In genomic region chr3:169998668-169999131, GRCh38 we compare ENCODE assay signal across 10 cellular contexts. TPM values are rescaled to one million over a fixed set of nuclear protein-coding genes. Genes with fewer than 3 reads are reported as not detected.
DNase-seq lines count a peak whose midpoint lies in the region; ATAC-seq and TF ChIP-seq lines count a peak whose summit lies in the region.
"Had no signal": no experiment of that assay in that cellular context is flagged by ENCODE, and none has a peak within 500 bp of the region (broad histone marks: within the 10 kb centered on the region; RNA-seq: fewer than 3 reads in every experiment).

No MANE protein-coding gene starts in this region.

- H2BK5ac ChIP-seq in H9 (ENCODE audit: insufficient read length, low read length), result no peak overlapping the region

- H3K4ac ChIP-seq in H9 (ENCODE audit: low read depth, low read length), result no peak overlapping the region

- peak; percentile 33 for ATAC-seq in GM21529 (IDR thresholded peaks at IDR 0.05; ENCODE audit: unreplicated experiment)

- no peaks in the 10 kb centered on the region for H4K20me1 ChIP-seq in H9 (ENCODE audit: control insufficient read depth, insufficient read depth, insufficient read length)

- H3K4me2 ChIP-seq in H9 (ENCODE audit: insufficient read depth, insufficient read length, low read length), result no peak overlapping the region

- H3K9me3 ChIP-seq in H9 (ENCODE audit: control insufficient read depth, low read depth, low read length), result no peaks in the 10 kb centered on the region
- H3K9me3 ChIP-seq: right lobe of liver, SJSA1 had no signal

- H2AFZ ChIP-seq in H9 (ENCODE audit: low read length), result no peak overlapping the region

- H2AK5ac ChIP-seq in H9 (ENCODE audit: insufficient read length, low read length), result no peak overlapping the region

- no peak overlapping the region for H3K4me3 ChIP-seq in foreskin fibroblast (ENCODE audit: low read depth in 1 of 2, low read length in 2 of 2)
- H3K4me3 ChIP-seq: right lobe of liver, SJSA1 had no signal

- no peak overlapping the region for H2BK20ac ChIP-seq in H9 (ENCODE audit: low read depth, low read length, poor library complexity, severe bottlenecking)

- H3K36me3 Mint-ChIP-seq in H9 (ENCODE audit: insufficient read depth in 1 of 3, low read depth in 3 of 3), result peaks cover 0 to 5% (median 4%) of the 10 kb centered on the region in 3 experiments; a peak in 4 of 7 replicates

- H3K4me1 Mint-ChIP-seq in H9, result no peaks in the 10 kb centered on the region; a peak in 1 of 4 replicates

- H3K18ac ChIP-seq in H9 (ENCODE audit: insufficient read length, low read depth, low read length), result no peak overlapping the region

- no peak overlapping the region for H2BK12ac ChIP-seq in H9 (ENCODE audit: insufficient read length, low read depth, low read length)

- no peaks in the 10 kb centered on the region for H3K79me2 ChIP-seq in H9 (ENCODE audit: insufficient read depth, low read length)

- H4K91ac ChIP-seq in H9 (ENCODE audit: insufficient read length, low read depth, low read length), result no peak overlapping the region

- H4K8ac ChIP-seq in H9 (replicated peaks; ENCODE audit: insufficient read length, low read depth, low read length), result no peak overlapping the region

- no peak overlapping the region for H3K23ac ChIP-seq in H9 (ENCODE audit: insufficient read length, low read depth, low read length)

- H3K4me3 Mint-ChIP-seq in H9, result no peak overlapping the region

- no peaks in the 10 kb centered on the region for H3K79me1 ChIP-seq in H9 (ENCODE audit: insufficient read depth, low read depth, low read length, poor library complexity, severe bottlenecking)

- H2BK120ac ChIP-seq in H9 (ENCODE audit: low read depth, low read length, poor library complexity, severe bottlenecking), result no peak overlapping the region

- WGBS in H9 (ENCODE audit: extremely low coverage, insufficient read length, low lambda C conversion rate), result no CpG with 5 or more reads among the region's 2 CpGs

- H3K27ac ChIP-seq in H9 (ENCODE audit: insufficient read length, low read depth, low read length), result no peak overlapping the region
- H3K27ac ChIP-seq: right lobe of liver, SJSA1 had no signal

- H4K5ac ChIP-seq in H9 (ENCODE audit: insufficient read length, low read depth, low read length), result no peak overlapping the region

- H3K27me3 ChIP-seq in H9 (ENCODE audit: insufficient read depth, low read length), result no peaks in the 10 kb centered on the region
- H3K27me3 ChIP-seq: right lobe of liver, SJSA1 had no signal

- H3K14ac ChIP-seq in H9 (ENCODE audit: insufficient read depth, low read length), result no peak overlapping the region

- H3T11ph ChIP-seq in H9 (ENCODE audit: low read length), result no peak overlapping the region

- H3K23me2 ChIP-seq in H9 (ENCODE audit: insufficient read length, low read depth, low read length, poor library complexity, severe bottlenecking), result no peaks in the 10 kb centered on the region

- H3K4me1 ChIP-seq in H9 (ENCODE audit: insufficient read depth, low read length), result no peaks in the 10 kb centered on the region
- H3K4me1 ChIP-seq: right lobe of liver, SJSA1 had no signal

- H3K27me3 Mint-ChIP-seq in H9 (ENCODE audit: low read depth), result no peaks in the 10 kb centered on the region

- no peak overlapping the region for H3K56ac ChIP-seq in H9 (ENCODE audit: insufficient read length, low read depth, low read length)

- no peaks in the 10 kb centered on the region for H3K9me3 Mint-ChIP-seq in H9

- no peak overlapping the region for H2BK15ac ChIP-seq in H9 (ENCODE audit: low read depth, low read length)

- no peak for TF ChIP-seq CTCF in foreskin fibroblast (IDR thresholded peaks at IDR 0.05; ENCODE audit: low read depth, low read length)
- TF ChIP-seq CTCF in H9 (conservative IDR thresholded peaks at IDR 0.05), result no peak

- no peak overlapping the region for H3K9ac ChIP-seq in H9 (ENCODE audit: extremely low read depth, insufficient read length, low read length)

- H3K27ac Mint-ChIP-seq in H9, result no peak overlapping the region

- DNase-seq in ELR (ENCODE audit: low read depth), result peak; percentile 78
- DNase-seq in NCI-H460 (ENCODE audit: extremely low read depth, low read depth), result peak; percentile 55
- peak; percentile 88 to 94 for DNase-seq in foreskin fibroblast
- DNase-seq in HK-2 (ENCODE audit: unreplicated experiment), result no peak
- no peak for DNase-seq in H9
- no peak for DNase-seq in 8988T
- no peak for DNase-seq in NCI-H82 (lab: John Stamatoyannopoulos, UW)
- DNase-seq: right lobe of liver had no signal

RNA-seq across cellular contexts. Expression of gene SEC62, which starts 32.1 kb away (rescaled TPM):
- 20.1 and 30.2 TPM in 2 replicates for total RNA-seq in NCI-H460 (2014; rRNA removed; shearing (Covaris generic))
- polyA plus RNA-seq in NCI-H460 (2014; cell fraction: nucleus; rRNA removed), result 5.9 and 13.8 TPM in 2 replicates
- total RNA-seq in H9 (2021), result 90.3 and 98.7 TPM in 2 replicates

RNA-seq across cellular contexts. Expression of gene GPR160, which starts 39.1 kb away (rescaled TPM):
- 2.1 and 3.2 TPM in 2 replicates for total RNA-seq in NCI-H460 (2014; rRNA removed; shearing (Covaris generic))
- polyA plus RNA-seq in NCI-H460 (2014; cell fraction: nucleus; rRNA removed), result 0.93 TPM in 1 of 2 replicates, not detected in the other
- 14.1 and 15.4 TPM in 2 replicates for total RNA-seq in H9 (2021)

Comparison
In these comparisons a context has a peak if more than half of its experiments do, and no peak if none do; other contexts are left out.
1. DNase-seq: peak in ELR (single experiment), NCI-H460 (single experiment) and foreskin fibroblast (2 of 2); none in HK-2 (single experiment), H9 (single experiment), 8988T (single experiment) and NCI-H82 (single experiment).